In genomic region chr15:60392986-60393811, GRCh38 we compare ENCODE assay signal across 1 cellular context.
A peak's percentile ranks its signal among the peaks of the same experiment; 100 is the strongest.
TF ChIP-seq lines count a peak whose summit lies in the region.

No MANE protein-coding gene starts in this region.

TF ChIP-seq in HCT116, 20 proteins besides CTCF, POLR2A, EP300 and RAD21 (continued from another document):
- peak; percentile 86 for TF ChIP-seq TCF7L2 (IDR thresholded peaks at IDR 0.05; ENCODE audit: borderline replicate concordance, extremely low read depth, insufficient read depth, insufficient read length)
- TF ChIP-seq ZNF274 (IDR thresholded peaks at IDR 0.05; ENCODE audit: low read depth, low read length), result no peak
- TF ChIP-seq SP1 (IDR thresholded peaks at IDR 0.05; ENCODE audit: low read depth), result no peak
- no peak for TF ChIP-seq SIN3A (IDR thresholded peaks at IDR 0.05; ENCODE audit: low read depth)
- TF ChIP-seq MAX (IDR thresholded peaks at IDR 0.05), result no peak
